In genomic region chr22:39375646-39376045, GRCh38 we compare ENCODE assay signal across 18 cellular contexts. TPM values are rescaled to one million over a fixed set of nuclear protein-coding genes. Genes with fewer than 3 reads are reported as not detected.
DNase-seq lines count a peak whose midpoint lies in the region; ATAC-seq and TF ChIP-seq lines count a peak whose summit lies in the region.
"Had no signal": no experiment of that assay in that cellular context is flagged by ENCODE, and none has a peak within 500 bp of the region (broad histone marks: within the 10 kb centered on the region; RNA-seq: fewer than 3 reads in every experiment).

No MANE protein-coding gene starts in this region.

- H3K4me1 Mint-ChIP-seq in neural crest cell: no peaks in the 10 kb centered on the region
- no peaks in the 10 kb centered on the region for H3K4me1 Mint-ChIP-seq in naive thymus-derived CD4-positive, alpha-beta T cell

- TF ChIP-seq EP300 in ovary (IDR thresholded peaks at IDR 0.05): no peak

- no peak overlapping the region for H4K8ac ChIP-seq in neuronal stem cell (ENCODE audit: low read depth, low read length)

- no peak for TF ChIP-seq POLR2A in ovary (IDR thresholded peaks at IDR 0.05)

- peak overlapping the region; percentile 48 for H2BK5ac ChIP-seq in neuronal stem cell (ENCODE audit: low read length)

- H3K9me3 Mint-ChIP-seq in neural crest cell: no peaks in the 10 kb centered on the region
- peaks cover 0 to 3% (median 0%) of the 10 kb centered on the region in 11 donors for H3K9me3 Mint-ChIP-seq in naive thymus-derived CD4-positive, alpha-beta T cell
- H3K9me3 Mint-ChIP-seq: CD4-positive, alpha-beta T cell; CD8-positive, alpha-beta T cell had no signal

- H3K4me3 ChIP-seq in neuronal stem cell (ENCODE audit: low read length in 2 of 2) (peak overlapping the region in 1 of 2 donors; percentile 21), ovary (no peak overlapping the region), right cardiac atrium (ENCODE audit: low read length) (no peak overlapping the region)
- no peak overlapping the region for H3K4me3 ChIP-seq in naive thymus-derived CD4-positive, alpha-beta T cell (ENCODE audit: low read length)
- H3K4me3 ChIP-seq: BLaER1 treated with 17β-estradiol and CSF1 and Interleukin-3, amounts not matched to agents 10 nM and 100 nM had no signal

- peak overlapping the region; percentile 75 for H3K9ac ChIP-seq in neuronal stem cell (ENCODE audit: low read depth, low read length, poor library complexity)

- H3K27ac ChIP-seq in neuronal stem cell (replicated peaks; ENCODE audit: low read length): no peak overlapping the region
- peak overlapping the region in 1 of 2 donors; percentile 28 for H3K27ac ChIP-seq in ovary
- H3K27ac ChIP-seq in naive thymus-derived CD4-positive, alpha-beta T cell (ENCODE audit: low read depth, low read length): no peak overlapping the region
- no peak overlapping the region for H3K27ac ChIP-seq in right cardiac atrium (ENCODE audit: low read length)
- H3K27ac ChIP-seq: C4-2B had no signal

- no peak overlapping the region for H3K23ac ChIP-seq in neuronal stem cell (ENCODE audit: low read depth, low read length, poor library complexity)

- H3K14ac ChIP-seq in neuronal stem cell (ENCODE audit: low read length): no peak overlapping the region

- H3K4ac ChIP-seq in neuronal stem cell (ENCODE audit: low read length): no peak overlapping the region

- H3K4me1 ChIP-seq in neuronal stem cell (ENCODE audit: control insufficient read depth in 2 of 2, insufficient read depth in 1 of 2, low read depth in 1 of 2, low read length in 2 of 2) (no peaks in the 10 kb centered on the region), ovary (ENCODE audit: insufficient read depth) (peaks cover 10% of the 10 kb centered on the region), right cardiac atrium (ENCODE audit: control insufficient read depth, insufficient read depth, low read length) (no peaks in the 10 kb centered on the region)
- no peaks in the 10 kb centered on the region for H3K4me1 ChIP-seq in naive thymus-derived CD4-positive, alpha-beta T cell (ENCODE audit: control insufficient read depth in 2 of 2, insufficient read depth in 2 of 2, low read length in 2 of 2)
- H3K4me1 ChIP-seq: BE2C, Caco-2 had no signal

- H3K27ac Mint-ChIP-seq in neural crest cell (ENCODE audit: unreplicated experiment): peak overlapping the region; percentile 12
- H3K27ac Mint-ChIP-seq in naive thymus-derived CD4-positive, alpha-beta T cell: no peak overlapping the region
- H3K27ac Mint-ChIP-seq: CD4-positive, alpha-beta T cell; CD8-positive, alpha-beta T cell had no signal

- no peak overlapping the region for H3K18ac ChIP-seq in neuronal stem cell (ENCODE audit: low read length)

- no peak for ATAC-seq in naive thymus-derived CD4-positive, alpha-beta T cell
- ATAC-seq in GM18517 (IDR thresholded peaks at IDR 0.05; ENCODE audit: unreplicated experiment): no peak
- no peak for ATAC-seq in right cardiac atrium
- ATAC-seq: CD8-positive, alpha-beta T cell had no signal

- peaks cover 21% of the 10 kb centered on the region in 2 donors for H3K36me3 ChIP-seq in neuronal stem cell (replicated peaks in 1 of 2; ENCODE audit: control insufficient read depth in 2 of 2, insufficient read depth in 2 of 2, low read length in 2 of 2)
- H3K36me3 ChIP-seq in ovary: no peaks in the 10 kb centered on the region
- H3K36me3 ChIP-seq in naive thymus-derived CD4-positive, alpha-beta T cell (ENCODE audit: control insufficient read depth in 2 of 3, insufficient read depth in 3 of 3, low read length in 3 of 3): no peaks in the 10 kb centered on the region
- H3K36me3 ChIP-seq: BE2C had no signal

- peaks cover 2% of the 10 kb centered on the region in 2 donors for H3K9me3 ChIP-seq in neuronal stem cell (replicated peaks in 1 of 2; ENCODE audit: control insufficient read depth in 2 of 2, insufficient read depth in 1 of 2, low read depth in 1 of 2, low read length in 2 of 2)
- H3K9me3 ChIP-seq in ovary: no peaks in the 10 kb centered on the region
- peaks cover 0 to 4% (median 0%) of the 10 kb centered on the region in 3 experiments for H3K9me3 ChIP-seq in naive thymus-derived CD4-positive, alpha-beta T cell (ENCODE audit: control insufficient read depth in 2 of 3, low read length in 3 of 3)
- H3K9me3 ChIP-seq in right cardiac atrium (ENCODE audit: control insufficient read depth, low read length): no peaks in the 10 kb centered on the region
- H3K9me3 ChIP-seq: BE2C, Caco-2 had no signal

- H3K79me1 ChIP-seq in neuronal stem cell (ENCODE audit: low read depth, low read length): no peaks in the 10 kb centered on the region

- no peak overlapping the region for H4K91ac ChIP-seq in neuronal stem cell (ENCODE audit: low read depth, low read length, poor library complexity)

- intact Hi-C loops in ovary (cut with DNase I) (no loop called here), right cardiac atrium (cut with DNase I) (no loop called here)
- intact Hi-C loops in naive thymus-derived CD4-positive, alpha-beta T cell (cut with micrococcal nuclease): no loop called here

- H2AFZ ChIP-seq in neuronal stem cell (ENCODE audit: low read length): no peak overlapping the region

- H2BK120ac ChIP-seq in neuronal stem cell (ENCODE audit: low read depth, low read length): no peak overlapping the region

- CTCF ChIA-PET in naive thymus-derived CD4-positive, alpha-beta T cell (lab: Charles Lee): interaction anchor here (0.6 kb wide), 1 partner anchor 71 kb away, joined by 3 read pairs; no protein-coding TSS in a partner anchor

- no peak overlapping the region for H3K4me2 ChIP-seq in neuronal stem cell (ENCODE audit: insufficient read depth, low read length, poor library complexity, severe bottlenecking)
- H3K4me2 ChIP-seq: BLaER1 treated with 17β-estradiol and CSF1 and Interleukin-3, amounts not matched to agents 10 nM and 100 nM had no signal

- no peak overlapping the region for H2BK12ac ChIP-seq in neuronal stem cell (ENCODE audit: low read length)

- H3K36me3 Mint-ChIP-seq in neural crest cell (ENCODE audit: low read depth): no peaks in the 10 kb centered on the region
- H3K36me3 Mint-ChIP-seq in naive thymus-derived CD4-positive, alpha-beta T cell: no peaks in the 10 kb centered on the region
- H3K36me3 Mint-ChIP-seq: CD8-positive, alpha-beta T cell had no signal

- POLR2A ChIA-PET in naive thymus-derived CD4-positive, alpha-beta T cell (lab: Charles Lee): no interaction called here

- H3K27me3 Mint-ChIP-seq in neural crest cell (ENCODE audit: low read depth): no peaks in the 10 kb centered on the region
- peaks cover 0 to 5% (median 0%) of the 10 kb centered on the region in 5 donors for H3K27me3 Mint-ChIP-seq in naive thymus-derived CD4-positive, alpha-beta T cell
- H3K27me3 Mint-ChIP-seq: CD4-positive, alpha-beta T cell had no signal

- DNase-seq in neural crest cell (ENCODE audit: low read depth, low spot score): no peak
- no peak for DNase-seq in neuronal stem cell (ENCODE audit: low spot score)
- DNase-seq in ovary: peak in 3 of 5 donors; percentile 64 to 78 (median 70)
- DNase-seq in naive thymus-derived CD4-positive, alpha-beta T cell: no peak
- DNase-seq in Kasumi-1 (lab: John Stamatoyannopoulos, UW): no peak
- DNase-seq in right cardiac atrium: no peak
- DNase-seq: 8988T; ACHN; BE2C; Caco-2; Calu3; CD4-positive, alpha-beta T cell; CD8-positive, alpha-beta T cell; DMS79 treated with DMSO at 0.1 percent for 48 hours; GF-D8 had no signal

- TF ChIP-seq CTCF in neural crest cell (conservative IDR thresholded peaks at IDR 0.05) (no peak), ovary (IDR thresholded peaks at IDR 0.05) (no peak)

- no peak overlapping the region for H2AK5ac ChIP-seq in neuronal stem cell (ENCODE audit: low read depth, low read length)

- no peaks in the 10 kb centered on the region for H3K27me3 ChIP-seq in neuronal stem cell (ENCODE audit: control insufficient read depth in 3 of 3, insufficient read depth in 3 of 3, low read depth in 1 of 3, low read length in 3 of 3)
- no peaks in the 10 kb centered on the region for H3K27me3 ChIP-seq in ovary
- no peaks in the 10 kb centered on the region for H3K27me3 ChIP-seq in naive thymus-derived CD4-positive, alpha-beta T cell (ENCODE audit: control insufficient read depth in 2 of 2, insufficient read depth in 2 of 2, low read length in 2 of 2)
- no peaks in the 10 kb centered on the region for H3K27me3 ChIP-seq in right cardiac atrium (ENCODE audit: control insufficient read depth, insufficient read depth)
- H3K27me3 ChIP-seq: BE2C; BLaER1 treated with 17β-estradiol and CSF1 and Interleukin-3, amounts not matched to agents 10 nM and 100 nM had no signal

- H2BK15ac ChIP-seq in neuronal stem cell (ENCODE audit: low read length): no peak overlapping the region

- H3K4me3 Mint-ChIP-seq in neural crest cell: no peak overlapping the region
- no peak overlapping the region for H3K4me3 Mint-ChIP-seq in naive thymus-derived CD4-positive, alpha-beta T cell
- H3K4me3 Mint-ChIP-seq: CD4-positive, alpha-beta T cell; CD8-positive, alpha-beta T cell had no signal

- WGBS in neuronal stem cell (ENCODE audit: extremely low coverage in 2 of 2, insufficient read length in 2 of 2, insufficient replicate concordance in 1 of 2), 2 donors: no CpG with 5 or more reads among the region's 8 CpGs
- 20 to 36% (median 21%) methylated on average over 8 of the region's 8 CpGs for WGBS in ovary, 3 donors
- WGBS in right cardiac atrium: 72% methylated on average over 8 of the region's 8 CpGs

RNA-seq across cellular contexts. Expression of gene TAB1, which starts 23.9 kb away (rescaled TPM):
- 33.8 and 38.3 TPM in 2 replicates for total RNA-seq in neural crest cell
- 25.7 TPM for polyA plus RNA-seq in neuronal stem cell (2013, experiment 1 of 2)
- 24.2 TPM for polyA plus RNA-seq in neuronal stem cell (2013, experiment 2 of 2)
- 10 to 100 TPM; 20.3 to 39.2 (median 30.6) TPM for total RNA-seq in ovary
- 10 to 100 TPM; 10.7 to 29.5 TPM for polyA plus RNA-seq in ovary
- total RNA-seq in naive thymus-derived CD4-positive, alpha-beta T cell: 10 to 100 TPM; 27.7 to 51.5 (median 33.8) TPM
- polyA plus RNA-seq in naive thymus-derived CD4-positive, alpha-beta T cell: 1 to 10 TPM; 4.3 to 5.1 TPM
- 10 to 100 TPM; 14.9 to 18.7 (median 17.3) TPM for total RNA-seq in right cardiac atrium
- polyA plus RNA-seq in right cardiac atrium: 16.2 TPM

RNA-seq across cellular contexts. Expression of gene SYNGR1, which starts 25.9 kb away (rescaled TPM):
- total RNA-seq in neural crest cell (30.0 and 30.4 TPM in 2 replicates), ovary (100 to 1,000 TPM in 1 of 7 donors, 10 to 100 TPM in 6; 20.9 to 104 (median 74.7) TPM), right cardiac atrium (10 to 100 TPM; 66.4 to 82.0 (median 70.5) TPM)
- polyA plus RNA-seq in neuronal stem cell (2013, experiment 1 of 2): 27.7 TPM
- polyA plus RNA-seq in neuronal stem cell (2013, experiment 2 of 2): 26.2 TPM
- polyA plus RNA-seq in ovary (10 to 100 TPM; 13.1 to 82.7 TPM), right cardiac atrium (101 TPM)
- 1 to 10 TPM in 2 of 5 experiments, under 1 TPM in 3; 0.12 to 7.0 (median 0.92) TPM for total RNA-seq in naive thymus-derived CD4-positive, alpha-beta T cell
- 1 to 10 TPM; 1.9 to 2.5 TPM for polyA plus RNA-seq in naive thymus-derived CD4-positive, alpha-beta T cell

RNA-seq across cellular contexts. Expression of gene RPL3, which starts 56.2 kb away (rescaled TPM):
- total RNA-seq in neural crest cell: 2,294 and 2,333 TPM in 2 replicates
- polyA plus RNA-seq in neuronal stem cell (2013, experiment 1 of 2): 3,109 TPM
- 3,051 TPM for polyA plus RNA-seq in neuronal stem cell (2013, experiment 2 of 2)
- total RNA-seq in ovary: 1,000 to 10,000 TPM; 3,686 to 6,016 (median 4,727) TPM
- 1,000 to 10,000 TPM; 3,441 to 7,258 TPM for polyA plus RNA-seq in ovary
- 1,000 to 10,000 TPM; 1,611 to 3,932 (median 3,789) TPM for total RNA-seq in naive thymus-derived CD4-positive, alpha-beta T cell
- polyA plus RNA-seq in naive thymus-derived CD4-positive, alpha-beta T cell: 1,000 to 10,000 TPM; 4,573 to 5,509 TPM
- 1,000 to 10,000 TPM in 2 of 4 donors, 100 to 1,000 TPM in 2; 948 to 1,416 (median 984) TPM for total RNA-seq in right cardiac atrium
- polyA plus RNA-seq in right cardiac atrium: 1,325 TPM

Comparison
In these comparisons a context has a peak if more than half of its experiments do, and no peak if none do; other contexts are left out.
1. DNase-seq: peak in ovary (3 of 5); none in neural crest cell (single experiment), neuronal stem cell (single experiment), naive thymus-derived CD4-positive, alpha-beta T cell (0 of 9), Kasumi-1 (0 of 2) and right cardiac atrium (0 of 3).